Comparison of ENCODE assay signal across 11 cellular contexts in genomic region chr6:2942916-2943563, GRCh38. TPM values are rescaled to one million over a fixed set of nuclear protein-coding genes. Genes with fewer than 3 reads are reported as not detected.
DNase-seq lines count a peak whose midpoint lies in the region; ATAC-seq, FAIRE-seq and TF ChIP-seq lines count a peak whose summit lies in the region.
"Had no signal": no experiment of that assay in that cellular context is flagged by ENCODE, and none has a peak within 500 bp of the region (broad histone marks: within the 10 kb centered on the region; RNA-seq: fewer than 3 reads in every experiment).

No MANE protein-coding gene starts in this region.

- H3K27me3 ChIP-seq in Caco-2 (replicated peaks; ENCODE audit: control insufficient read depth, insufficient read depth, low read length): no peaks in the 10 kb centered on the region

- peak overlapping the region; percentile 15; the same call in 1 of the 2 replicates for H3K4me3 ChIP-seq in Caco-2 (ENCODE audit: low read depth, low read length)

- H3K4me3 Mint-ChIP-seq in Caco-2 (ENCODE audit: unreplicated experiment): peak overlapping the region; percentile 73
- H3K4me3 Mint-ChIP-seq: nephron had no signal

- ATAC-seq in GM18502 (IDR thresholded peaks at IDR 0.05; ENCODE audit: poor library complexity, unreplicated experiment) (no peak), HG02571 (IDR thresholded peaks at IDR 0.05; ENCODE audit: unreplicated experiment) (no peak)

- POLR2A ChIA-PET in Caco-2 (lab: Charles Lee): interaction anchor here (0.8 to 1.2 kb wide), 5 partner anchors 46 to 102 kb away, joined by 3 to 8 read pairs (median 3); partner anchors contain the start of gene NQO2

- TF ChIP-seq CTCF in Caco-2 (IDR thresholded peaks at IDR 0.05; ENCODE audit: insufficient read depth in 1 of 2, low read depth in 1 of 2, low read length in 1 of 2, severe bottlenecking in 1 of 2, unreplicated experiment in 1 of 2): no peak

- BruUV-seq in Caco-2 (replicated peaks; lab: Mats Ljungman, UMichigan): TSS peak; percentile 88

- peaks cover 41% of the 10 kb centered on the region for H3K4me1 ChIP-seq in Caco-2

- intact Hi-C loops in Caco-2 (cut with micrococcal nuclease; ENCODE audit: unreplicated experiment): loop anchor here (1.0 kb wide), 1 partner anchor 45 kb away; no protein-coding TSS in a partner anchor

- H3K36me3 Mint-ChIP-seq in Caco-2 (ENCODE audit: insufficient read depth, unreplicated experiment): peaks cover 11% of the 10 kb centered on the region

- no peaks in the 10 kb centered on the region for H3K27me3 Mint-ChIP-seq in Caco-2 (ENCODE audit: insufficient read depth, unreplicated experiment)

- CTCF ChIA-PET in Caco-2 (lab: Charles Lee): interaction anchor here (0.6 to 2.6 kb wide), 5 partner anchors 9 to 97 kb away, joined by 3 to 11 read pairs (median 5); no protein-coding TSS in a partner anchor

- H3K27ac Mint-ChIP-seq in Caco-2 (ENCODE audit: unreplicated experiment): peak overlapping the region; percentile 93

- no peaks in the 10 kb centered on the region for H3K9me3 ChIP-seq in Caco-2

- H3K9me3 Mint-ChIP-seq in Caco-2 (ENCODE audit: unreplicated experiment): no peaks in the 10 kb centered on the region
- H3K9me3 Mint-ChIP-seq: nephron had no signal

- DNase-seq in Caco-2 (peak; percentile 67 to 75), NCI-H510A treated with DMSO at 0.1 percent for 48 hours (lab: John Stamatoyannopoulos, UW) (peak; percentile 87), dermis blood vessel endothelial cell (peak; percentile 85), mucosa of gallbladder (ENCODE audit: low spot score) (peak; percentile 4), urothelium cell line (ENCODE audit: low spot score) (no peak), iPS-NIHi7 (ENCODE audit: extremely low spot score) (no peak)
- DNase-seq: DMS 273 treated with DMSO at 0.1 percent for 48 hours had no signal

- H3K36me3 ChIP-seq in Caco-2 (ENCODE audit: control insufficient read depth, insufficient read depth, low read length): no peaks in the 10 kb centered on the region; the same call in 1 of the 2 replicates

- no peak for FAIRE-seq in urothelium cell line (lab: Jason Lieb, UNC)
- FAIRE-seq: frontal cortex had no signal

- peaks cover 30% of the 10 kb centered on the region for H3K4me1 Mint-ChIP-seq in Caco-2 (ENCODE audit: low read depth, unreplicated experiment)

RNA-seq across cellular contexts. Expression of gene SERPINB6, which starts 28.3 kb away (rescaled TPM):
- total RNA-seq in Caco-2 (2022) (57.0 and 60.0 TPM in 2 replicates), dermis blood vessel endothelial cell (127 and 135 TPM in 2 replicates), mucosa of gallbladder (141 TPM)

RNA-seq across cellular contexts. Expression of gene SERPINB9, which starts 39.9 kb away (rescaled TPM):
- total RNA-seq in Caco-2 (2022) (3.1 and 3.5 TPM in 2 replicates), dermis blood vessel endothelial cell (37.3 and 98.0 TPM in 2 replicates), mucosa of gallbladder (11.8 TPM)

RNA-seq across cellular contexts. Expression of gene NQO2, which starts 56.7 kb away (rescaled TPM):
- total RNA-seq in Caco-2 (2022): 35.8 and 37.2 TPM in 2 replicates
- total RNA-seq in dermis blood vessel endothelial cell: 22.5 and 24.1 TPM in 2 replicates
- 35.0 TPM for total RNA-seq in mucosa of gallbladder

Comparison
In these comparisons a context has a peak if more than half of its experiments do, and no peak if none do; other contexts are left out.
1. DNase-seq: peak in Caco-2 (2 of 2), NCI-H510A treated with DMSO at 0.1 percent for 48 hours (single experiment), dermis blood vessel endothelial cell (single experiment) and mucosa of gallbladder (single experiment); none in urothelium cell line (single experiment) and iPS-NIHi7 (single experiment).